Comparison of ENCODE assay signal across 9 cellular contexts in genomic region chr3:15361494-15362214, GRCh38. TPM values are rescaled to one million over a fixed set of nuclear protein-coding genes. Genes with fewer than 3 reads are reported as not detected.
DNase-seq lines count a peak whose midpoint lies in the region; ATAC-seq, FAIRE-seq and TF ChIP-seq lines count a peak whose summit lies in the region.
"Had no signal": no experiment of that assay in that cellular context is flagged by ENCODE, and none has a peak within 500 bp of the region (broad histone marks: within the 10 kb centered on the region; RNA-seq: fewer than 3 reads in every experiment).

No MANE protein-coding gene starts in this region.

- no peak for TF ChIP-seq CTCF in left lung (IDR thresholded peaks at IDR 0.05)

- H3K4me1 ChIP-seq in HUES48 (ENCODE audit: control insufficient read depth, insufficient read depth, low read length) (peaks cover 16% of the 10 kb centered on the region), left lung (peaks cover 0 to 23% of the 10 kb centered on the region in 2 donors)

- intact Hi-C loops in left lung (cut with DNase I): no loop called here

- peak; percentile 78 for ATAC-seq in GM21515 (IDR thresholded peaks at IDR 0.05; ENCODE audit: unreplicated experiment)
- ATAC-seq in left lung: peak; percentile 38

- no peak overlapping the region for H3K9ac ChIP-seq in HUES48 (ENCODE audit: low read depth, low read length)

- H3K27me3 ChIP-seq in HUES48 (ENCODE audit: control insufficient read depth, insufficient read depth, low read length): no peaks in the 10 kb centered on the region
- H3K27me3 ChIP-seq in left lung: no peaks in the 10 kb centered on the region

- H3K36me3 ChIP-seq in HUES48 (ENCODE audit: control insufficient read depth, insufficient read depth, low read length) (no peaks in the 10 kb centered on the region), left lung (no peaks in the 10 kb centered on the region)

- H3K9me3 ChIP-seq in HUES48 (ENCODE audit: control insufficient read depth, insufficient read depth, low read length) (no peaks in the 10 kb centered on the region), left lung (no peaks in the 10 kb centered on the region)

- no peak for FAIRE-seq in urothelium cell line (lab: Jason Lieb, UNC)
- FAIRE-seq: islet of Langerhans had no signal

- H3K4me3 ChIP-seq in GM08714 (ENCODE audit: low read length): peak overlapping the region; percentile 1; the same call in 1 of the 2 replicates
- no peak overlapping the region for H3K4me3 ChIP-seq in HUES48 (ENCODE audit: low read depth, low read length)
- H3K4me3 ChIP-seq in left lung: no peak overlapping the region

- peak overlapping the region; percentile 21 for H3K27ac ChIP-seq in HUES48 (ENCODE audit: low read depth, low read length)
- peak overlapping the region; percentile 0 to 8 for H3K27ac ChIP-seq in left lung

- peak; percentile 25 to 30 (median 27) for DNase-seq in activated CD8-positive, alpha-beta memory T cell treated with anti-CD3 and anti-CD28 coated beads for 48 hours (ENCODE audit: low read depth in 2 of 3, low spot score in 2 of 3)
- DNase-seq in left lung (no peak), urothelium cell line (ENCODE audit: low spot score) (peak; percentile 26), HUDEP-2 (lab: John Stamatoyannopoulos, UW; ENCODE audit: unreplicated experiment in 76 of 76) (no peak), NCI-H446 treated with DMSO at 0.1 percent for 48 hours (lab: John Stamatoyannopoulos, UW) (no peak)

RNA-seq across cellular contexts. Expression of gene SH3BP5, which starts 29.3 kb away (rescaled TPM):
- 10 to 100 TPM; 53.3 to 62.2 TPM for total RNA-seq in left lung

Comparison
In these comparisons a context has a peak if more than half of its experiments do, and no peak if none do; other contexts are left out.
1. DNase-seq: peak in activated CD8-positive, alpha-beta memory T cell treated with anti-CD3 and anti-CD28 coated beads for 48 hours (3 of 3) and urothelium cell line (single experiment); none in left lung (0 of 2), HUDEP-2 (0 of 76) and NCI-H446 treated with DMSO at 0.1 percent for 48 hours (single experiment).